In genomic region chr19:55358943-55359908, GRCh38 we compare ENCODE assay signal across 26 cellular contexts. TPM values are rescaled to one million over a fixed set of nuclear protein-coding genes. Genes with fewer than 3 reads are reported as not detected.
DNase-seq lines count a peak whose midpoint lies in the region; ATAC-seq and TF ChIP-seq lines count a peak whose summit lies in the region.
"Had no signal": no experiment of that assay in that cellular context is flagged by ENCODE, and none has a peak within 500 bp of the region (broad histone marks: within the 10 kb centered on the region; RNA-seq: fewer than 3 reads in every experiment).

No MANE protein-coding gene starts in this region.

- CTCF ChIA-PET in OCI-LY7 (lab: Charles Lee; ENCODE audit: unreplicated experiment), result no interaction called here

- intact Hi-C loops in OCI-LY7 (cut with micrococcal nuclease; ENCODE audit: unreplicated experiment), result no loop called here

- H3K4me1 ChIP-seq in RWPE2 (ENCODE audit: insufficient read depth, poor library complexity, severe bottlenecking), result no peaks in the 10 kb centered on the region
- H3K4me1 ChIP-seq in OCI-LY7 (ENCODE audit: insufficient read depth, low read length, poor library complexity, severe bottlenecking), result peaks cover 5% of the 10 kb centered on the region
- H3K4me1 ChIP-seq: parathyroid adenoma had no signal

- POLR2A ChIA-PET in OCI-LY7 (lab: Charles Lee), result no interaction called here

- H3K9me3 ChIP-seq in RWPE2 (ENCODE audit: severe bottlenecking) (no peaks in the 10 kb centered on the region), OCI-LY7 (ENCODE audit: low read length) (no peaks in the 10 kb centered on the region)
- H3K9me3 ChIP-seq: left lung, upper lobe of right lung had no signal

- no TSS peak for BruUV-seq in OCI-LY7 (replicated peaks; lab: Mats Ljungman, UMichigan)

- no peaks in the 10 kb centered on the region for H3K36me3 Mint-ChIP-seq in mesothelial cell of epicardium
- no peaks in the 10 kb centered on the region for H3K36me3 Mint-ChIP-seq in activated naive CD8-positive, alpha-beta T cell treated with anti-CD3 and anti-CD28 coated beads for 36 hours
- H3K36me3 Mint-ChIP-seq: activated naive CD4-positive, alpha-beta T cell treated with anti-CD3 and anti-CD28 coated beads, Interleukin-2, amount 10 ng/mL, durations not matched to agents 7 days and 5 days had no signal

- H3K4me3 ChIP-seq in RWPE2 (ENCODE audit: severe bottlenecking) (no peak overlapping the region), OCI-LY7 (ENCODE audit: low read depth, low read length, poor library complexity, severe bottlenecking) (no peak overlapping the region)
- H3K4me3 ChIP-seq: dorsolateral prefrontal cortex, left lung, upper lobe of right lung had no signal

- no peaks in the 10 kb centered on the region for H3K9me3 Mint-ChIP-seq in mesothelial cell of epicardium
- no peaks in the 10 kb centered on the region for H3K9me3 Mint-ChIP-seq in activated naive CD8-positive, alpha-beta T cell treated with anti-CD3 and anti-CD28 coated beads for 36 hours
- H3K9me3 Mint-ChIP-seq: activated naive CD4-positive, alpha-beta T cell treated with anti-CD3 and anti-CD28 coated beads, Interleukin-2, amount 10 ng/mL, durations not matched to agents 7 days and 5 days; nephron had no signal

- no peak overlapping the region for H3K4me2 ChIP-seq in OCI-LY7 (ENCODE audit: low read length)

- no peaks in the 10 kb centered on the region for H4K20me1 ChIP-seq in OCI-LY7 (ENCODE audit: insufficient read depth, low read length)

- no peak overlapping the region for H2AFZ ChIP-seq in OCI-LY7 (ENCODE audit: low read length)
- H2AFZ ChIP-seq: parathyroid adenoma had no signal

- H3K27me3 Mint-ChIP-seq in mesothelial cell of epicardium (ENCODE audit: low read depth), result peaks cover 34% of the 10 kb centered on the region
- H3K27me3 Mint-ChIP-seq in activated naive CD8-positive, alpha-beta T cell treated with anti-CD3 and anti-CD28 coated beads for 36 hours, result peaks cover 28% of the 10 kb centered on the region

- H3K27me3 ChIP-seq in RWPE2 (ENCODE audit: insufficient read depth, poor library complexity, severe bottlenecking), result no peaks in the 10 kb centered on the region

- H3K9me2 ChIP-seq in OCI-LY7 (ENCODE audit: insufficient read depth, low read length), result no peaks in the 10 kb centered on the region

- no peak overlapping the region for H3K27ac ChIP-seq in RWPE2 (ENCODE audit: poor library complexity, severe bottlenecking)
- no peak overlapping the region for H3K27ac ChIP-seq in OCI-LY7 (ENCODE audit: low read depth, low read length, poor library complexity, severe bottlenecking)
- H3K27ac ChIP-seq: dorsolateral prefrontal cortex, left lung, parathyroid adenoma, upper lobe of right lung had no signal

- TF ChIP-seq CTCF in RWPE2 (IDR thresholded peaks at IDR 0.05; ENCODE audit: poor library complexity, severe bottlenecking) (no peak), mesothelial cell of epicardium (IDR thresholded peaks at IDR 0.05; ENCODE audit: unreplicated experiment) (no peak), OCI-LY7 (conservative IDR thresholded peaks at IDR 0.05; ENCODE audit: low read length) (no peak)

- H3K36me3 ChIP-seq in RWPE2 (ENCODE audit: low read depth), result no peaks in the 10 kb centered on the region
- no peaks in the 10 kb centered on the region for H3K36me3 ChIP-seq in OCI-LY7 (ENCODE audit: insufficient read depth, low read length)
- H3K36me3 ChIP-seq: left lung, upper lobe of right lung had no signal

- H3K4me1 Mint-ChIP-seq in mesothelial cell of epicardium, result peaks cover 8% of the 10 kb centered on the region
- no peaks in the 10 kb centered on the region for H3K4me1 Mint-ChIP-seq in activated naive CD8-positive, alpha-beta T cell treated with anti-CD3 and anti-CD28 coated beads for 36 hours

- H3K27ac Mint-ChIP-seq in mesothelial cell of epicardium, result peak overlapping the region; percentile 10
- no peak overlapping the region for H3K27ac Mint-ChIP-seq in activated naive CD8-positive, alpha-beta T cell treated with anti-CD3 and anti-CD28 coated beads for 36 hours
- H3K27ac Mint-ChIP-seq: activated CD8-positive, alpha-beta T cell treated with anti-CD3 and anti-CD28 coated beads, Interleukin-2, amount 10 ng/mL, durations not matched to agents 7 days and 5 days; activated naive CD4-positive, alpha-beta T cell treated with anti-CD3 and anti-CD28 coated beads, Interleukin-2, amount 10 ng/mL, durations not matched to agents 7 days and 5 days; nephron had no signal

- H3K79me2 ChIP-seq in OCI-LY7 (ENCODE audit: insufficient read depth, low read depth, low read length), result no peaks in the 10 kb centered on the region
- H3K79me2 ChIP-seq: parathyroid adenoma had no signal

- DNase-seq in NCI-H1092 treated with DMSO at 0.1 percent for 48 hours (lab: John Stamatoyannopoulos, UW) (peak; percentile 29), NCI-H1092 (lab: John Stamatoyannopoulos, UW) (no peak), NCI-H2029 treated with DMSO at 0.1 percent for 48 hours (lab: John Stamatoyannopoulos, UW) (peak; percentile 88), RWPE2 (ENCODE audit: low spot score) (peak; percentile 58), mesothelial cell of epicardium (ENCODE audit: low spot score in 2 of 2, unreplicated experiment in 2 of 2) (no peak), NCI-H345 (lab: John Stamatoyannopoulos, UW) (no peak), OCI-LY7 (ENCODE audit: low spot score) (no peak)
- no peak for DNase-seq in activated naive CD8-positive, alpha-beta T cell treated with anti-CD3 and anti-CD28 coated beads for 36 hours
- DNase-seq: activated CD4-positive, alpha-beta T cell treated with anti-CD3 and anti-CD28 coated beads for 1 hour; activated CD8-positive, alpha-beta T cell treated with anti-CD3 and anti-CD28 coated beads, Interleukin-2, amount 10 ng/mL, durations not matched to agents 7 days and 5 days; activated naive CD4-positive, alpha-beta T cell treated with anti-CD3 and anti-CD28 coated beads, Interleukin-2, amount 10 ng/mL, durations not matched to agents 7 days and 5 days; activated T-cell treated with anti-CD3 and anti-CD28 coated beads, Interleukin-2, amount 50 U/mL, for 1 hour; anterior cingulate cortex; caudate nucleus; dorsolateral prefrontal cortex; GOT3; head of caudate nucleus; PC-3; upper lobe of right lung had no signal

- no peak for ATAC-seq in RWPE2 (ENCODE audit: low read depth)
- ATAC-seq: activated CD8-positive, alpha-beta T cell treated with anti-CD3 and anti-CD28 coated beads, Interleukin-2, amount 10 ng/mL, durations not matched to agents 7 days and 5 days; left lung; PC-3; sciatic nerve; upper lobe of right lung had no signal

- H3K4me3 Mint-ChIP-seq in mesothelial cell of epicardium, result no peak overlapping the region
- H3K4me3 Mint-ChIP-seq in activated naive CD8-positive, alpha-beta T cell treated with anti-CD3 and anti-CD28 coated beads for 36 hours, result no peak overlapping the region
- H3K4me3 Mint-ChIP-seq: activated CD8-positive, alpha-beta T cell treated with anti-CD3 and anti-CD28 coated beads, Interleukin-2, amount 10 ng/mL, durations not matched to agents 7 days and 5 days; activated naive CD4-positive, alpha-beta T cell treated with anti-CD3 and anti-CD28 coated beads, Interleukin-2, amount 10 ng/mL, durations not matched to agents 7 days and 5 days; nephron had no signal

RNA-seq across cellular contexts. Expression of gene GARIN5B, which starts 3.8 kb away (rescaled TPM):
- total RNA-seq in mesothelial cell of epicardium (0.13 to 0.34 TPM (median 0.27 TPM) in 3 replicates), OCI-LY7 (2022) (not detected in 2 replicates)
- total RNA-seq in OCI-LY7 (2014; rRNA removed; shearing (Covaris generic)), result not detected in 2 replicates
- total RNA-seq in activated naive CD8-positive, alpha-beta T cell treated with anti-CD3 and anti-CD28 coated beads for 36 hours, result not detected
- total RNA-seq: activated CD8-positive, alpha-beta T cell treated with anti-CD3 and anti-CD28 coated beads, Interleukin-2, amount 10 ng/mL, durations not matched to agents 7 days and 5 days; endothelial cell of umbilical vein; left lung; PC-3; sciatic nerve; SK-MEL-5; T-helper 1 cell treated with Interleukin-12 subunit alpha and Interleukin-12 subunit beta and Interleukin-4 antibody, amounts not matched to agents 30 ng/mL and 1 ng/mL, for 36 hours; upper lobe of right lung had no signal

RNA-seq across cellular contexts. Expression of gene COX6B2, which starts 4.7 kb away (rescaled TPM):
- total RNA-seq in mesothelial cell of epicardium, result 7.3 to 11.5 TPM (median 7.3 TPM) in 3 replicates
- total RNA-seq in OCI-LY7 (2014; rRNA removed; shearing (Covaris generic)), result not detected in 2 replicates
- total RNA-seq in OCI-LY7 (2022), result not detected in 2 replicates
- not detected for total RNA-seq in activated naive CD8-positive, alpha-beta T cell treated with anti-CD3 and anti-CD28 coated beads for 36 hours
- total RNA-seq: endothelial cell of umbilical vein, upper lobe of right lung had no signal

RNA-seq across cellular contexts. Expression of gene IL11, which starts 11.0 kb away (rescaled TPM):
- total RNA-seq in mesothelial cell of epicardium (10.0 to 12.9 TPM (median 11.6 TPM) in 3 replicates), OCI-LY7 (2022) (0.46 and 0.55 TPM in 2 replicates)
- total RNA-seq in OCI-LY7 (2014; rRNA removed; shearing (Covaris generic)), result 0.32 TPM in 1 of 2 replicates, not detected in the other
- total RNA-seq in activated naive CD8-positive, alpha-beta T cell treated with anti-CD3 and anti-CD28 coated beads for 36 hours, result not detected
- total RNA-seq: endothelial cell of umbilical vein, SK-MEL-5 had no signal

RNA-seq across cellular contexts. Expression of gene TMEM190, which starts 17.4 kb away (rescaled TPM):
- 2.2 to 2.4 TPM (median 2.4 TPM) in 3 replicates for total RNA-seq in mesothelial cell of epicardium
- total RNA-seq in OCI-LY7 (2014; rRNA removed; shearing (Covaris generic)), result not detected in 2 replicates
- not detected in 2 replicates for total RNA-seq in OCI-LY7 (2022)
- total RNA-seq in activated naive CD8-positive, alpha-beta T cell treated with anti-CD3 and anti-CD28 coated beads for 36 hours, result not detected
- total RNA-seq: activated CD8-positive, alpha-beta T cell treated with anti-CD3 and anti-CD28 coated beads, Interleukin-2, amount 10 ng/mL, durations not matched to agents 7 days and 5 days; dorsolateral prefrontal cortex; endothelial cell of umbilical vein; PC-3; sciatic nerve; SK-MEL-5; T-helper 1 cell treated with Interleukin-12 subunit alpha and Interleukin-12 subunit beta and Interleukin-4 antibody, amounts not matched to agents 30 ng/mL and 1 ng/mL, for 36 hours; upper lobe of right lung had no signal

RNA-seq across cellular contexts. Expression of gene KMT5C, which starts 19.6 kb away (rescaled TPM):
- total RNA-seq in mesothelial cell of epicardium (51.3 to 54.0 TPM (median 51.9 TPM) in 3 replicates), OCI-LY7 (2022) (36.1 and 43.4 TPM in 2 replicates)
- 21.2 and 22.8 TPM in 2 replicates for total RNA-seq in OCI-LY7 (2014; rRNA removed; shearing (Covaris generic))
- 10 to 100 TPM; 14.9 to 15.4 TPM for total RNA-seq in activated naive CD8-positive, alpha-beta T cell treated with anti-CD3 and anti-CD28 coated beads for 36 hours

Comparison
In these comparisons a context has a peak if more than half of its experiments do, and no peak if none do; other contexts are left out.
1. DNase-seq: peak in NCI-H1092 treated with DMSO at 0.1 percent for 48 hours (single experiment), NCI-H2029 treated with DMSO at 0.1 percent for 48 hours (single experiment) and RWPE2 (single experiment); none in NCI-H1092 (single experiment), mesothelial cell of epicardium (0 of 2), NCI-H345 (single experiment), OCI-LY7 (single experiment) and activated naive CD8-positive, alpha-beta T cell treated with anti-CD3 and anti-CD28 coated beads for 36 hours (single experiment).